24 cellular contexts compared by ENCODE assay signal in genomic region chr14:91288876-91289275, GRCh38. TPM values are rescaled to one million over a fixed set of nuclear protein-coding genes. Genes with fewer than 3 reads are reported as not detected.
DNase-seq lines count a peak whose midpoint lies in the region; ATAC-seq and TF ChIP-seq lines count a peak whose summit lies in the region.
"Had no signal": no experiment of that assay in that cellular context is flagged by ENCODE, and none has a peak within 500 bp of the region (broad histone marks: within the 10 kb centered on the region; RNA-seq: fewer than 3 reads in every experiment).

No MANE protein-coding gene starts in this region.

- 93 to 95% methylated on average over 28 of the region's 28 CpGs for WGBS in heart right ventricle, 2 donors

- intact Hi-C loops in cardiac septum (cut with DNase I) (loop anchor here (5.0 kb wide), 1 partner anchor 387 kb away; no protein-coding TSS in a partner anchor), heart right ventricle (cut with DNase I) (loop anchor here in 6 of 10 donors (5.0 kb wide), 4 partner anchors 107 to 387 kb away; no protein-coding TSS in a partner anchor), A673 (cut with micrococcal nuclease; ENCODE audit: unreplicated experiment) (loop anchor here (2.0 kb wide), 1 partner anchor 386 kb away; no protein-coding TSS in a partner anchor)

- POLR2A ChIA-PET in A673 (lab: Charles Lee; ENCODE audit: low non-redundant PET) = no interaction called here

- H3K9me3 Mint-ChIP-seq in natural killer cell treated with Interleukin-12 subunit alpha and Interleukin-12 subunit beta and Interleukin-15 and Interleukin-18, amount 100 ng/mL, for 72 hours = no peaks in the 10 kb centered on the region

- H3K9me3 ChIP-seq in heart right ventricle (no peaks in the 10 kb centered on the region), A673 (ENCODE audit: low read depth, low read length, poor library complexity, severe bottlenecking) (no peaks in the 10 kb centered on the region)
- H3K9me3 ChIP-seq: A549, BE2C, Caco-2, HAP-1, Peyer's patch, SJSA1 had no signal

- TF ChIP-seq CTCF in heart right ventricle (IDR thresholded peaks at IDR 0.05) = no peak
- TF ChIP-seq CTCF in VCaP (conservative IDR thresholded peaks at IDR 0.05) = no peak
- no peak for TF ChIP-seq CTCF in A673 (conservative IDR thresholded peaks at IDR 0.05; ENCODE audit: low read depth, low read length)

- H3K27ac ChIP-seq in heart right ventricle (no peak overlapping the region), VCaP (peak overlapping the region; percentile 98), A673 (ENCODE audit: low read depth, low read length, poor library complexity, severe bottlenecking) (no peak overlapping the region)
- H3K27ac ChIP-seq: A549, GM23248, Peyer's patch, SJSA1 had no signal

- H3K4me3 ChIP-seq in heart right ventricle (no peak overlapping the region), A673 (ENCODE audit: low read depth, low read length, poor library complexity, severe bottlenecking) (no peak overlapping the region)
- H3K4me3 ChIP-seq: A549, GM23248, HAP-1, Peyer's patch, SJSA1 had no signal

- H3K36me3 Mint-ChIP-seq in natural killer cell treated with Interleukin-12 subunit alpha and Interleukin-12 subunit beta and Interleukin-15 and Interleukin-18, amount 100 ng/mL, for 72 hours = peaks cover 27% of the 10 kb centered on the region

- H3K27ac Mint-ChIP-seq in natural killer cell treated with Interleukin-12 subunit alpha and Interleukin-12 subunit beta and Interleukin-15 and Interleukin-18, amount 100 ng/mL, for 72 hours = peak overlapping the region in 1 of 2 donors; percentile 37

- CTCF ChIA-PET in A673 (lab: Charles Lee) = interaction anchor here (2.3 kb wide), 1 partner anchor 112 kb away, joined by 6 read pairs; no protein-coding TSS in a partner anchor

- H3K4me3 Mint-ChIP-seq in natural killer cell treated with Interleukin-12 subunit alpha and Interleukin-12 subunit beta and Interleukin-15 and Interleukin-18, amount 100 ng/mL, for 72 hours = no peak overlapping the region

- H3K36me3 ChIP-seq in heart right ventricle = peaks cover 0 to 87% (median 0%) of the 10 kb centered on the region in 9 donors
- H3K36me3 ChIP-seq in A673 (ENCODE audit: insufficient read depth, low read length, poor library complexity, severe bottlenecking) = peaks cover 35% of the 10 kb centered on the region
- H3K36me3 ChIP-seq: BE2C, SJSA1 had no signal

- H3K27me3 ChIP-seq in heart right ventricle (no peaks in the 10 kb centered on the region), A673 (replicated peaks; ENCODE audit: insufficient read depth, low read depth, low read length, poor library complexity) (no peaks in the 10 kb centered on the region)
- H3K27me3 ChIP-seq: BE2C, Peyer's patch, SJSA1 had no signal

- no peak for ATAC-seq in heart right ventricle
- no peak for ATAC-seq in natural killer cell treated with Interleukin-12 subunit alpha and Interleukin-12 subunit beta and Interleukin-15 and Interleukin-18, amount 100 ng/mL, for 72 hours
- no peak for ATAC-seq in HG03378 (IDR thresholded peaks at IDR 0.05; ENCODE audit: unreplicated experiment)
- ATAC-seq: A549, Right ventricle myocardium inferior had no signal

- H3K4me1 ChIP-seq in heart right ventricle = peaks cover 0 to 13% (median 4%) of the 10 kb centered on the region in 9 donors
- H3K4me1 ChIP-seq in A673 (ENCODE audit: insufficient read depth, low read length, poor library complexity, severe bottlenecking) = peaks cover 26% of the 10 kb centered on the region
- H3K4me1 ChIP-seq: A549, Caco-2, HAP-1, Peyer's patch had no signal

- DNase-seq in cardiac septum (ENCODE audit: low spot score) (peak; percentile 56), heart right ventricle (no peak), A673 (ENCODE audit: low spot score) (no peak), nucleus accumbens (lab: John Stamatoyannopoulos, UW) (no peak)
- peak; percentile 40 for DNase-seq in natural killer cell treated with Interleukin-12 subunit alpha and Interleukin-12 subunit beta and Interleukin-15 and Interleukin-18, amount 100 ng/mL, for 72 hours (ENCODE audit: low spot score)
- DNase-seq: BE2C; Caco-2; CD4-positive, alpha-beta memory T cell; DMS 273 treated with DMSO at 0.1 percent for 48 hours; DND-41; GM23248; Kasumi-1; NCI-H1694 treated with DMSO at 0.1 percent for 48 hours; NCI-H2081 treated with DMSO at 0.1 percent for 48 hours; NCI-H2171 treated with DMSO at 0.1 percent for 48 hours; NCI-H524 treated with DMSO at 0.1 percent for 48 hours; NCI-H82; Peyer's patch had no signal

- H3K4me1 Mint-ChIP-seq in natural killer cell treated with Interleukin-12 subunit alpha and Interleukin-12 subunit beta and Interleukin-15 and Interleukin-18, amount 100 ng/mL, for 72 hours (ENCODE audit: low read depth in 2 of 2) = peaks cover 37 to 38% of the 10 kb centered on the region in 2 donors

- no peaks in the 10 kb centered on the region for H3K27me3 Mint-ChIP-seq in natural killer cell treated with Interleukin-12 subunit alpha and Interleukin-12 subunit beta and Interleukin-15 and Interleukin-18, amount 100 ng/mL, for 72 hours
- H3K27me3 Mint-ChIP-seq: CD4-positive, alpha-beta memory T cell had no signal

- no TSS peak for BruUV-seq in A673 (replicated peaks; lab: Mats Ljungman, UMichigan)

RNA-seq across cellular contexts. Expression of gene GPR68, which starts 44.4 kb away (rescaled TPM):
- 3.4 TPM for total RNA-seq in cardiac septum
- 1 to 10 TPM in 2 of 10 donors, under 1 TPM in 8; 0.13 to 2.4 (median 0.29) TPM for total RNA-seq in heart right ventricle
- polyA plus RNA-seq in heart right ventricle = under 1 TPM; 0.22 to 0.54 TPM
- 10 to 100 TPM; 17.4 to 30.2 TPM for total RNA-seq in natural killer cell treated with Interleukin-12 subunit alpha and Interleukin-12 subunit beta and Interleukin-15 and Interleukin-18, amount 100 ng/mL, for 72 hours
- 0.15 and 0.30 TPM in 2 replicates for total RNA-seq in A673 (2021)
- total RNA-seq: SJSA1 had no signal

Comparison
In these comparisons a context has a peak if more than half of its experiments do, and no peak if none do; other contexts are left out.
1. DNase-seq: peak in cardiac septum (single experiment) and natural killer cell treated with Interleukin-12 subunit alpha and Interleukin-12 subunit beta and Interleukin-15 and Interleukin-18, amount 100 ng/mL, for 72 hours (single experiment); none in heart right ventricle (0 of 2), A673 (single experiment) and nucleus accumbens (0 of 56).